In the genomic region with DNA sequence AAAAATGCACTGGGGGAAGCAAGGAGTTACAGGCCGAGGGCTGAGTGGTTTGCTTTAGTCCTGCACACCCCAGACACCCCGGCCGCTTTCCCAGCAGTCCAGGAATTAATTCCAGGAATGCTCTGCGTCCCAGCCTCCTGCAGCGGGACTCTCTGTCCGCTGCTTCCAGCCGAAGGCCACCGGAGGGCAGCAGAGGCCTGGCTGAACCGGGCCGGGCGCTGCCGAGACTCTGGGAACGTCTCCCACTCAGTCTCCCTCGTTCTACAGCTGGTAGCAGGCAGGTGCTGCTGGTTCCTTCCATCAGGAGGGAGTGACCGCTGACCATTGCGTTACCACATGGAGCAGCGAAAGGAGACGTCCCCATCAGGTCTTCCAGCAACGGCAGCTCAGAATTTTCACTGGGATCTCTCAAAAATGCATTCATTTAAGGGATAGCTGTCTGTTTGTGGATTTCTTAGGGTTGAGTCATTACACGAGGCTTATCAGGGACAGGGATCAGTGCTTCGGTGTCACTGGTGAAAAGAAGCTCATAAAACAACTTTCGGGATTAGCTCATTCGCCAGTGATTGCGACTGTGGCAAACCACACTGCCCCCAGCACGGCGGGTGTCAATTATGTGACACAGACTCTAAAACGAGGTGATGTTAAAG, we compare ENCODE assay signal across 1 cellular context.
TF ChIP-seq lines count a peak whose summit lies in the region.

No MANE protein-coding gene starts in this region.

TF ChIP-seq in K562, 482 proteins besides CTCF, POLR2A, EP300 and RAD21 (continued from another document and continues in another):
- no peak for TF ChIP-seq PRDM10 (IDR thresholded peaks at IDR 0.05; ENCODE audit: partially characterized antibody)
- TF ChIP-seq SMARCE1 (IDR thresholded peaks at IDR 0.05): peak; percentile 22; the same call in 1 of the 2 replicates
- no peak for TF ChIP-seq SRSF9 (IDR thresholded peaks at IDR 0.05; ENCODE audit: borderline replicate concordance, low read depth, low read length)
- TF ChIP-seq TCF15 (CRISPR knock-in tag; IDR thresholded peaks at IDR 0.05): no peak
- no peak for TF ChIP-seq ETS2 (tag; IDR thresholded peaks at IDR 0.05; ENCODE audit: borderline replicate concordance, poor library complexity, severe bottlenecking)
- TF ChIP-seq ETV1 (tag; conservative IDR thresholded peaks at IDR 0.05; ENCODE audit: low read depth): no peak
- peak in 1 of 2 experiments; percentile 42; a peak in 1 of 4 replicates for TF ChIP-seq TRIM24 (IDR thresholded peaks at IDR 0.05)
- TF ChIP-seq NFE2 (IDR thresholded peaks at IDR 0.05; ENCODE audit: low read depth): no peak
- TF ChIP-seq ZKSCAN1 (IDR thresholded peaks at IDR 0.05; ENCODE audit: low read depth, low read length): no peak
- TF ChIP-seq, protein P1, sequence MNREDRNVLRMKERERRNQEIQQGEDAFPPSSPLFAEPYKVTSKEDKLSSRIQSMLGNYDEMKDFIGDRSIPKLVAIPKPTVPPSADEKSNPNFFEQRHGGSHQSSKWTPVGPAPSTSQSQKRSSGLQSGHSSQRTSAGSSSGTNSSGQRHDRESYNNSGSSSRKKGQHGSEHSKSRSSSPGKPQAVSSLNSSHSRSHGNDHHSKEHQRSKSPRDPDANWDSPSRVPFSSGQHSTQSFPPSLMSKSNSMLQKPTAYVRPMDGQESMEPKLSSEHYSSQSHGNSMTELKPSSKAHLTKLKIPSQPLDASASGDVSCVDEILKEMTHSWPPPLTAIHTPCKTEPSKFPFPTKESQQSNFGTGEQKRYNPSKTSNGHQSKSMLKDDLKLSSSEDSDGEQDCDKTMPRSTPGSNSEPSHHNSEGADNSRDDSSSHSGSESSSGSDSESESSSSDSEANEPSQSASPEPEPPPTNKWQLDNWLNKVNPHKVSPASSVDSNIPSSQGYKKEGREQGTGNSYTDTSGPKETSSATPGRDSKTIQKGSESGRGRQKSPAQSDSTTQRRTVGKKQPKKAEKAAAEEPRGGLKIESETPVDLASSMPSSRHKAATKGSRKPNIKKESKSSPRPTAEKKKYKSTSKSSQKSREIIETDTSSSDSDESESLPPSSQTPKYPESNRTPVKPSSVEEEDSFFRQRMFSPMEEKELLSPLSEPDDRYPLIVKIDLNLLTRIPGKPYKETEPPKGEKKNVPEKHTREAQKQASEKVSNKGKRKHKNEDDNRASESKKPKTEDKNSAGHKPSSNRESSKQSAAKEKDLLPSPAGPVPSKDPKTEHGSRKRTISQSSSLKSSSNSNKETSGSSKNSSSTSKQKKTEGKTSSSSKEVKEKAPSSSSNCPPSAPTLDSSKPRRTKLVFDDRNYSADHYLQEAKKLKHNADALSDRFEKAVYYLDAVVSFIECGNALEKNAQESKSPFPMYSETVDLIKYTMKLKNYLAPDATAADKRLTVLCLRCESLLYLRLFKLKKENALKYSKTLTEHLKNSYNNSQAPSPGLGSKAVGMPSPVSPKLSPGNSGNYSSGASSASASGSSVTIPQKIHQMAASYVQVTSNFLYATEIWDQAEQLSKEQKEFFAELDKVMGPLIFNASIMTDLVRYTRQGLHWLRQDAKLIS (CRISPR knock-in tag; IDR thresholded peaks at IDR 0.05): no peak
- no peak for TF ChIP-seq NFRKB (IDR thresholded peaks at IDR 0.05; ENCODE audit: low read depth)
- 0 out of 2 replicates have a peak, but pooled peaks have one; percentile 12 for TF ChIP-seq CBFA2T2 (conservative IDR thresholded peaks at IDR 0.05)
- no peak for TF ChIP-seq COPS2 (conservative IDR thresholded peaks at IDR 0.05)
- no peak for TF ChIP-seq ZSCAN32 (CRISPR knock-in tag; IDR thresholded peaks at IDR 0.05)
- no peak for TF ChIP-seq MLLT1 (IDR thresholded peaks at IDR 0.05)
- TF ChIP-seq IRF1 (CRISPR knock-in tag; IDR thresholded peaks at IDR 0.05; ENCODE audit: borderline replicate concordance): no peak
- peak; percentile 42 to 52; a peak in 2 of 4 replicates for TF ChIP-seq KDM1A (IDR thresholded peaks at IDR 0.05)
- no peak for TF ChIP-seq NR0B1 (IDR thresholded peaks at IDR 0.05; ENCODE audit: partially characterized antibody)
- peak; percentile 83 for TF ChIP-seq HES1 (IDR thresholded peaks at IDR 0.05; ENCODE audit: low read depth)
- TF ChIP-seq CBX5 (IDR thresholded peaks at IDR 0.05; ENCODE audit: borderline replicate concordance, low read depth): no peak
- peak in 1 of 2 experiments; percentile 25 for TF ChIP-seq E2F6 (IDR thresholded peaks at IDR 0.05; ENCODE audit: borderline replicate concordance in 1 of 2, extremely low read depth in 1 of 2, insufficient read depth in 1 of 2, insufficient read length in 1 of 2, low read depth in 1 of 2, low read length in 1 of 2, poor library complexity in 1 of 2, severe bottlenecking in 1 of 2)
- no peak for TF ChIP-seq ZNF253 (CRISPR knock-in tag; conservative IDR thresholded peaks at IDR 0.05)
- no peak for TF ChIP-seq SAP30 (IDR thresholded peaks at IDR 0.05; ENCODE audit: borderline replicate concordance, insufficient read depth, low read depth, low read length, poor library complexity, severe bottlenecking)
- TF ChIP-seq ZNF41 (CRISPR knock-in tag; conservative IDR thresholded peaks at IDR 0.05): no peak
- TF ChIP-seq RBM34 (IDR thresholded peaks at IDR 0.05; ENCODE audit: borderline replicate concordance, insufficient read depth, low read length): no peak
- no peak for TF ChIP-seq ZNF384 (IDR thresholded peaks at IDR 0.05; ENCODE audit: low read depth, low read length)
- TF ChIP-seq GTF2E2 (tag; IDR thresholded peaks at IDR 0.05): no peak
- no peak for TF ChIP-seq BDP1 (IDR thresholded peaks at IDR 0.05; ENCODE audit: insufficient read depth, insufficient read length)
- TF ChIP-seq SMARCC2 (IDR thresholded peaks at IDR 0.05; ENCODE audit: low read depth): no peak
- no peak for TF ChIP-seq ZFP91 (CRISPR knock-in tag; IDR thresholded peaks at IDR 0.05)
- TF ChIP-seq ZNF347 (CRISPR knock-in tag; IDR thresholded peaks at IDR 0.05; ENCODE audit: low read depth): no peak
